ENCODE assay signal across 12 cellular contexts in the genomic region with DNA sequence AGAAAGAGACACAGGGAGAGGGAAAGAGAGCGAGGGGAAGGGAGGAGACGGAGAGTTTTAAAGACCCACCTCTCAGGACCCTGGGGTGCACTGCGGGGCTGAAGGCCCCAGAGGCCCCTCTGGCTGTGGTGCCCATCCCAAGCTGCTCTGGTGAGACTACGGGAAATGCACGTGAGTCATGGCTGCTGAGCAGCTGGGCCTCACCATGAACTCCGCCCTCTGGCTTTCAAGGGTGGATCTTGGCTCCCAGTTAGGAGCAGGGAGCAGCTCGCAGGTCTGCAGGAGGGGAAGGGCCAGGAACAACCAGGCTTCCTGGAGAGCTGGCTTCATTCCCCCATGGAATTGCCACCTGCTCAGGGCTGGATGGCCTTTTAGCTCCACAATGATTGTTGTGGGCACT. TPM values are rescaled to one million over a fixed set of nuclear protein-coding genes. Genes with fewer than 3 reads are reported as not detected.
DNase-seq lines count a peak whose midpoint lies in the region; ATAC-seq and TF ChIP-seq lines count a peak whose summit lies in the region.
"Had no signal": no experiment of that assay in that cellular context is flagged by ENCODE, and none has a peak within 500 bp of the region (broad histone marks: within the 10 kb centered on the region; RNA-seq: fewer than 3 reads in every experiment).

No MANE protein-coding gene starts in this region.

- DNase-seq in DMS153 (lab: John Stamatoyannopoulos, UW) = peak; percentile 52
- no peak for DNase-seq in DMS153 treated with DMSO at 0.1 percent for 48 hours (lab: John Stamatoyannopoulos, UW; ENCODE audit: unreplicated experiment)
- DNase-seq in NB4 (ENCODE audit: low read depth) = peak; percentile 46
- peak; percentile 84 for DNase-seq in SW480 (ENCODE audit: low spot score)
- DNase-seq in myocyte (ENCODE audit: low read depth) = peak; percentile 82
- no peak for DNase-seq in suprapubic skin (ENCODE audit: low spot score in 2 of 2)
- no peak for DNase-seq in NCI-H1105 treated with DMSO at 0.1 percent for 48 hours (lab: John Stamatoyannopoulos, UW)

- TF ChIP-seq EP300 in suprapubic skin (IDR thresholded peaks at IDR 0.05) = no peak

- TF ChIP-seq POLR2A in NB4 (IDR thresholded peaks at IDR 0.05; ENCODE audit: extremely low read depth, insufficient read length) (no peak), suprapubic skin (IDR thresholded peaks at IDR 0.05) (no peak)

- peaks cover 38% of the 10 kb centered on the region for H3K27me3 ChIP-seq in suprapubic skin

- H3K27ac ChIP-seq in suprapubic skin = no peak overlapping the region
- H3K27ac ChIP-seq: 22Rv1 had no signal

- no peak for TF ChIP-seq CTCF in NB4 (IDR thresholded peaks at IDR 0.05; ENCODE audit: low read depth, low read length)
- no peak for TF ChIP-seq CTCF in suprapubic skin (IDR thresholded peaks at IDR 0.05)

- WGBS in suprapubic skin = 28% methylated on average over 7 of the region's 7 CpGs

- ATAC-seq in HG03108 (IDR thresholded peaks at IDR 0.05; ENCODE audit: unreplicated experiment) = no peak
- ATAC-seq: sciatic nerve had no signal

- H3K9me3 ChIP-seq in suprapubic skin = no peaks in the 10 kb centered on the region

- no peaks in the 10 kb centered on the region for H3K4me1 ChIP-seq in suprapubic skin

- H3K36me3 ChIP-seq in suprapubic skin = no peaks in the 10 kb centered on the region

- H3K4me3 ChIP-seq in NB4 (ENCODE audit: low read depth, low read length) (no peak overlapping the region), suprapubic skin (no peak overlapping the region)

RNA-seq across cellular contexts. Expression of gene SLC6A3, which starts 7.8 kb away (rescaled TPM):
- total RNA-seq in myocyte (0.16 TPM in 1 of 2 replicates, not detected in the other), suprapubic skin (under 1 TPM in 1 of 4 donors, not detected in 3; 0.16 TPM)
- not detected for polyA plus RNA-seq in myocyte (2012)
- total RNA-seq: sciatic nerve; T-helper 1 cell treated with Interleukin-12 subunit alpha and Interleukin-12 subunit beta and Interleukin-4 antibody, amounts not matched to agents 30 ng/mL and 1 ng/mL, for 36 hours; temporal lobe had no signal

Comparison
In these comparisons a context has a peak if more than half of its experiments do, and no peak if none do; other contexts are left out.
1. DNase-seq: peak in DMS153 (single experiment), NB4 (single experiment), SW480 (single experiment) and myocyte (single experiment); none in DMS153 treated with DMSO at 0.1 percent for 48 hours (single experiment), suprapubic skin (0 of 2) and NCI-H1105 treated with DMSO at 0.1 percent for 48 hours (single experiment).